Comparison of ENCODE assay signal across 8 cellular contexts in the genomic region with DNA sequence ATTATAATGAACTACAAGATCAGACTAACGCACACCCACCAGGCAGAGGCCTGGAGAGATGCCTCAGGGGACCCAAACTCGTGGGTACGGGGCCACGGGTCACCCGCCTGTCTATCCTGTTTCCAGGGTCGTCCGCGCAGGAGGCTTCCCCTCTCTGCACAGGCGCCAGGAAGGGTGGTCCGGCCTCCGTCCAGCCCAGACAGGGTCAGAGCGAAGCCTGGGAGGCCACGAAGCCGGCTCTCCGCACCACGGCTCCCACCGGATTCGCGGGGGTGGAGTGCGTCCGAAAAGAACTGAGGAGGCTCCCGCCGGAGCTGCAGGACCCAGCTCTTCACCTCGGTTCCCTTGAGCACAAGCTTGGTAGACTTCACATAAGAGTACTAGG.
DNase-seq lines count a peak whose midpoint lies in the region; ATAC-seq, FAIRE-seq and TF ChIP-seq lines count a peak whose summit lies in the region.
"Not testable (repeated sequence)": the region's sequence is repeated elsewhere in the genome, so short reads cannot be mapped to it uniquely, and the experiment has no call there.

No MANE protein-coding gene starts in this region.

- not testable (repeated sequence) for H3K36me3 ChIP-seq in CD4-positive, CD25-positive, alpha-beta regulatory T cell (ENCODE audit: control insufficient read depth, insufficient read depth, low read length); K562 (ENCODE audit: control insufficient read depth, insufficient read depth, low read length); HepG2 (replicated peaks in 1 of 2; ENCODE audit: control insufficient read depth in 1 of 2, insufficient read depth in 2 of 2, low read length in 2 of 2); prostate gland; upper lobe of left lung

- TF ChIP-seq RAD21 in K562 (CRISPR knock-in tag; conservative IDR thresholded peaks at IDR 0.05 in 1 of 2, IDR thresholded peaks at IDR 0.05 in 1 of 2); HepG2 (CRISPR knock-in tag; IDR thresholded peaks at IDR 0.05): not testable (repeated sequence)

- BruUV-seq in K562 (replicated peaks; lab: Mats Ljungman, UMichigan) (TSS peak; percentile 55), HepG2 (replicated peaks; lab: Mats Ljungman, UMichigan) (TSS peak; percentile 81)

- H3K9ac ChIP-seq in K562 (ENCODE audit: insufficient read depth in 1 of 2, low read depth in 2 of 2, low read length in 2 of 2) (peak overlapping the region; percentile 44 to 84; a peak in 3 of 4 replicates), HepG2 (ENCODE audit: insufficient read depth, low read depth, low read length) (peak overlapping the region; percentile 54)

- H2AFZ ChIP-seq in K562 (ENCODE audit: low read depth, low read length), result peak overlapping the region; percentile 40; the same call in 1 of the 2 replicates
- H2AFZ ChIP-seq in HepG2 (ENCODE audit: low read length), result not testable (repeated sequence)

- ATAC-seq in CD4-positive, CD25-positive, alpha-beta regulatory T cell (ENCODE audit: low read depth in 2 of 2); upper lobe of left lung (ENCODE audit: low FRiP score in 2 of 2): not testable (repeated sequence)
- ATAC-seq in K562 (peak; percentile 49), HepG2 (peak; percentile 22; the same call in 1 of the 3 replicates)

- peak overlapping the region in 3 of 4 donors; percentile 10 to 81 (median 58) for H3K4me3 Mint-ChIP-seq in CD4-positive, CD25-positive, alpha-beta regulatory T cell
- peak overlapping the region; percentile 50 for H3K4me3 Mint-ChIP-seq in activated CD4-positive, alpha-beta T cell treated with anti-CD3 and anti-CD28 coated beads, Interleukin-2, amount 10 ng/mL, durations not matched to agents 7 days and 5 days

- not testable (repeated sequence) for H3K4me1 ChIP-seq in CD4-positive, CD25-positive, alpha-beta regulatory T cell (ENCODE audit: control insufficient read depth, insufficient read depth, low read length, poor library complexity, severe bottlenecking); K562 (replicated peaks in 1 of 2; ENCODE audit: control insufficient read depth in 2 of 2, insufficient read depth in 2 of 2, low read length in 2 of 2); HepG2 (ENCODE audit: insufficient read depth, low read length); prostate gland (replicated peaks); upper lobe of left lung

- H3K27me3 ChIP-seq in CD4-positive, CD25-positive, alpha-beta regulatory T cell (ENCODE audit: control insufficient read depth, insufficient read depth, low read length); K562 (ENCODE audit: control insufficient read depth in 2 of 2, insufficient read depth in 2 of 2, low read length in 2 of 2); HepG2 (ENCODE audit: control insufficient read depth in 1 of 2, insufficient read depth in 2 of 2, low read length in 2 of 2); prostate gland (replicated peaks; ENCODE audit: insufficient read depth); upper lobe of left lung: not testable (repeated sequence)

- not testable (repeated sequence) for H3K9me3 ChIP-seq in CD4-positive, CD25-positive, alpha-beta regulatory T cell (ENCODE audit: control insufficient read depth in 2 of 2, low read length in 2 of 2); K562 (replicated peaks; ENCODE audit: control insufficient read depth, insufficient read depth, low read depth, low read length); HepG2 (ENCODE audit: low read length); prostate gland
- H3K9me3 ChIP-seq in upper lobe of left lung, result peaks cover 0 to 14% (median 0%) of the 10 kb centered on the region in 4 donors

- in situ Hi-C loops in K562 (cut with MboI); HepG2 (cut with HindIII; ENCODE audit: extremely low pct_ligation_motif_present, low pct_unique_long_range_greater_than_20kb): not testable (repeated sequence)

- H3K9me3 Mint-ChIP-seq in CD4-positive, CD25-positive, alpha-beta regulatory T cell, result peaks cover 0 to 19% (median 6%) of the 10 kb centered on the region in 7 donors
- not testable (repeated sequence) for H3K9me3 Mint-ChIP-seq in activated CD4-positive, alpha-beta T cell treated with anti-CD3 and anti-CD28 coated beads, Interleukin-2, amount 10 ng/mL, durations not matched to agents 7 days and 5 days

- POLR2A ChIA-PET in activated CD4-positive, alpha-beta T cell treated with anti-CD3 and anti-CD28 coated beads, Interleukin-2, amount 10 ng/mL, durations not matched to agents 7 days and 5 days (lab: Charles Lee); K562 (lab: Yijun Ruan, JAX); HepG2 (lab: Yijun Ruan, JAX): not testable (repeated sequence)

- H3K79me2 ChIP-seq in K562 (ENCODE audit: control insufficient read depth, insufficient read depth, low read length); HepG2 (ENCODE audit: insufficient read depth, low read length): not testable (repeated sequence)

- peak overlapping the region in 1 of 3 donors; percentile 65 for H3K27ac Mint-ChIP-seq in CD4-positive, CD25-positive, alpha-beta regulatory T cell
- peak overlapping the region; percentile 60 for H3K27ac Mint-ChIP-seq in activated CD4-positive, alpha-beta T cell treated with anti-CD3 and anti-CD28 coated beads, Interleukin-2, amount 10 ng/mL, durations not matched to agents 7 days and 5 days

- CTCF ChIA-PET in activated CD4-positive, alpha-beta T cell treated with anti-CD3 and anti-CD28 coated beads, Interleukin-2, amount 10 ng/mL, durations not matched to agents 7 days and 5 days (lab: Charles Lee); K562 (lab: Yijun Ruan, JAX; ENCODE audit: low intra/inter-chr PET ratio); HepG2 (lab: Yijun Ruan, JAX; ENCODE audit: low intra/inter-chr PET ratio, low total read pairs): not testable (repeated sequence)

- H3K4me1 Mint-ChIP-seq in CD4-positive, CD25-positive, alpha-beta regulatory T cell; activated CD4-positive, alpha-beta T cell treated with anti-CD3 and anti-CD28 coated beads, Interleukin-2, amount 10 ng/mL, durations not matched to agents 7 days and 5 days: not testable (repeated sequence)

- not testable (repeated sequence) for H3K27ac ChIP-seq in CD4-positive, CD25-positive, alpha-beta regulatory T cell (ENCODE audit: insufficient read depth, low read length, poor library complexity, severe bottlenecking); HepG2 (ENCODE audit: extremely low read length, insufficient read depth, low read length); prostate gland
- peak overlapping the region; percentile 68; the same call in 2 of the 3 replicates for H3K27ac ChIP-seq in K562 (ENCODE audit: extremely low read depth, low read depth, low read length)
- H3K27ac ChIP-seq in upper lobe of left lung, result peak overlapping the region in 1 of 4 donors; percentile 21

- not testable (repeated sequence) for FAIRE-seq in K562 (lab: Jason Lieb, UNC); HepG2 (lab: Jason Lieb, UNC)

- 4% methylated on average over 11 of the region's 24 CpGs for WGBS in K562 (ENCODE audit: insufficient coverage, low coverage, missing lambda C conversion rate)
- WGBS in HepG2 (ENCODE audit: low lambda C conversion rate), result 14% methylated on average over 9 of the region's 24 CpGs
- 34% methylated on average over 22 of the region's 24 CpGs for WGBS in prostate gland
- 24 to 35% methylated on average over 15 to 24 of the region's 24 CpGs for WGBS in upper lobe of left lung, 2 donors

- H3K27me3 Mint-ChIP-seq in CD4-positive, CD25-positive, alpha-beta regulatory T cell; activated CD4-positive, alpha-beta T cell treated with anti-CD3 and anti-CD28 coated beads, Interleukin-2, amount 10 ng/mL, durations not matched to agents 7 days and 5 days: not testable (repeated sequence)

- H3K36me3 Mint-ChIP-seq in CD4-positive, CD25-positive, alpha-beta regulatory T cell; activated CD4-positive, alpha-beta T cell treated with anti-CD3 and anti-CD28 coated beads, Interleukin-2, amount 10 ng/mL, durations not matched to agents 7 days and 5 days (ENCODE audit: low read depth): not testable (repeated sequence)

- H3K9me1 ChIP-seq in K562 (ENCODE audit: control insufficient read depth, insufficient read depth, low read length), result not testable (repeated sequence)

- not testable (repeated sequence) for H3K4me3 ChIP-seq in CD4-positive, CD25-positive, alpha-beta regulatory T cell (ENCODE audit: low read depth, low read length)
- H3K4me3 ChIP-seq in K562 (peak overlapping the region; percentile 50), epithelial cell of proximal tubule (ENCODE audit: low read depth, low read length) (peak overlapping the region; percentile 58), HepG2 (replicated peaks in 1 of 3; ENCODE audit: insufficient read depth in 1 of 3, low read depth in 2 of 3, low read length in 3 of 3) (peak overlapping the region; percentile 37 to 67 (median 64); a peak in 5 of 6 replicates), prostate gland (peak overlapping the region; percentile 36 to 37), upper lobe of left lung (peak overlapping the region in 3 of 4 donors; percentile 31 to 55 (median 45))

- DNase-seq in CD4-positive, CD25-positive, alpha-beta regulatory T cell; activated CD4-positive, alpha-beta T cell treated with anti-CD3 and anti-CD28 coated beads, Interleukin-2, amount 10 ng/mL, durations not matched to agents 7 days and 5 days; K562 (ENCODE audit: extremely low read depth in 1 of 4, low spot score in 3 of 4); epithelial cell of proximal tubule (ENCODE audit: low read depth); HepG2 (ENCODE audit: low spot score); prostate gland (ENCODE audit: low spot score): not testable (repeated sequence)
- peak; percentile 3 for DNase-seq in HT1080 (ENCODE audit: low read depth)
- DNase-seq in upper lobe of left lung, result peak in 1 of 2 donors; percentile 65

- H3K4me2 ChIP-seq in K562 (ENCODE audit: insufficient read depth, low read length), result peak overlapping the region; percentile 62; the same call in 1 of the 2 replicates
- H3K4me2 ChIP-seq in HepG2 (ENCODE audit: low read depth, low read length), result peak overlapping the region; percentile 23; the same call in 1 of the 2 replicates

- H4K20me1 ChIP-seq in K562 (replicated peaks; ENCODE audit: control insufficient read depth, insufficient read depth, low read length); HepG2 (ENCODE audit: insufficient read depth, low read length): not testable (repeated sequence)

- TF ChIP-seq CTCF in K562 (IDR thresholded peaks at IDR 0.05 in 2 of 3, conservative IDR thresholded peaks at IDR 0.05 in 1 of 3; ENCODE audit: insufficient read depth in 2 of 3, low read depth in 1 of 3, low read length in 3 of 3); epithelial cell of proximal tubule (conservative IDR thresholded peaks at IDR 0.05; ENCODE audit: low read depth, low read length); HepG2 (CRISPR knock-in tag; IDR thresholded peaks at IDR 0.05); prostate gland (IDR thresholded peaks at IDR 0.05); upper lobe of left lung (IDR thresholded peaks at IDR 0.05): not testable (repeated sequence)

- not testable (repeated sequence) for TF ChIP-seq POLR2A in K562 (conservative IDR thresholded peaks at IDR 0.05); HepG2 (IDR thresholded peaks at IDR 0.05; ENCODE audit: insufficient read depth in 1 of 2, low read depth in 2 of 2, low read length in 2 of 2); prostate gland (IDR thresholded peaks at IDR 0.05); upper lobe of left lung (IDR thresholded peaks at IDR 0.05)

- not testable (repeated sequence) for TF ChIP-seq EP300 in K562 (IDR thresholded peaks at IDR 0.05; ENCODE audit: low read length); HepG2 (IDR thresholded peaks at IDR 0.05; ENCODE audit: low read depth in 2 of 2, low read length in 2 of 2); HepG2 (CRISPR knock-in tag; IDR thresholded peaks at IDR 0.05; ENCODE audit: borderline replicate concordance); upper lobe of left lung (IDR thresholded peaks at IDR 0.05)

- intact Hi-C loops in K562 (cut with micrococcal nuclease); HepG2 (cut with micrococcal nuclease; ENCODE audit: unreplicated experiment); prostate gland (cut with DNase I): not testable (repeated sequence)
